In the genomic region with DNA sequence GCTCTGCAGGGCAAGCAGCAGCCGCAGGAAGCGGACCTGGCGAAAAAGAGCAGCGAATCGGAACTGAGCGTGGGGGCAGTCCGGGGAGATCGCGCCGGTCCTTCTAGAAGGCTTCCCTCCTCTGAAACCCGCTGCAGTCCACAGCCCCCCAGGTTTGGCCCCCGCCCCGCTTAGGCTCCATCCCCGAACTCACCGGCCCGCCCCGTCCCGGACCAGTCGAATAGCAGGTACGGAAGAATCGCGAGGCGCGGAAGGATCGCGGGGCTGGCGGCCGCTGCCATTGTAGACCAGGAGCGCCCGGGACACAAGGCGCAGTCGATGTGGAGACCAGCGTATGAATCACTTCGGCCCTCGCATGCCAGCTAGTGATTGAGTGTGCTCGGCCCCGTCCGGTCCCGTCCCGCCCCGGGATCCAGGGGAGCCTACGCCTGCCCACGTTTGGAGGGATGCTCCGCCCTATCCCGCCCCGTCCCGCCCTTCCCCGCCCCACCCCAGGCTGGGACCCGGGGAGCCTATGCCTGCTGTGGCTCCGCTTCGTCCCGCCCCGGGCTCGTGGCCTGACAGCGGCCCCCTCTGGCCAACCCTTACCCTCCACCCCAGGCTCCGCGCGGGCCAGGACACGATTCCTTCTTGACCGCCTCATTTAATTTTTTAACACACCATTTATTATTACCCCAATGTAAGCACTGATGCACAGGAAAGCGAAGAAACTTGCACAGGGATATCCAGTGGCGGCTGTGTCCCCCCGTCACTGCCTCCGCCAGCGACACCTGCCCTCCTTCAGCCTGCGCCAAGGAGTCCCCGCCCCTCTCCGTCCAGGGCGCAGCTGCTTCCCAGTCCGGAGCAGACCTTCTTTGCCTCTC, we compare ENCODE assay signal across 8 cellular contexts. TPM values are rescaled to one million over a fixed set of nuclear protein-coding genes. Genes with fewer than 3 reads are reported as not detected.
DNase-seq lines count a peak whose midpoint lies in the region; ATAC-seq and TF ChIP-seq lines count a peak whose summit lies in the region.

TSS of gene ULBP3 (minus strand) at position 336 of the 863 bp plus-strand sequence. CDS start at position 281, 55 bp downstream.

- no peak within 1 kb of the TSS for H2AK5ac ChIP-seq in trophoblast cell (ENCODE audit: low read length)

- H3K14ac ChIP-seq in trophoblast cell (ENCODE audit: low read length), result no peak within 1 kb of the TSS

- H3K27me3 ChIP-seq in CD4-positive, alpha-beta T cell (ENCODE audit: control insufficient read depth, insufficient read depth, low read length), result no peaks in the 10 kb centered on the region
- peaks cover 7% of the 10 kb centered on the region for H3K27me3 ChIP-seq in cardiac muscle cell
- no peaks in the 10 kb centered on the region for H3K27me3 ChIP-seq in trophoblast cell (ENCODE audit: insufficient read depth, low read length)
- H3K27me3 ChIP-seq in tibial nerve, result peaks cover 0 to 3% of the 10 kb centered on the region in 2 donors

- no peaks in the 10 kb centered on the region for H3K9me3 Mint-ChIP-seq in CD4-positive, alpha-beta T cell
- H3K9me3 Mint-ChIP-seq in activated naive CD8-positive, alpha-beta T cell treated with anti-CD3 and anti-CD28 coated beads, Interleukin-2, amount 50 U/mL, for 24 hours, result no peaks in the 10 kb centered on the region

- WGBS in trophoblast cell (ENCODE audit: extremely low coverage, insufficient coverage, insufficient read length), result no CpG with 5 or more reads among the region's 70 CpGs
- WGBS in tibial nerve, 2 donors, result 8 to 10% methylated on average over 49 to 51 of the region's 70 CpGs

- CTCF ChIA-PET in CD4-positive, alpha-beta T cell (lab: Charles Lee), result no interaction called here

- no peak within 1 kb of the TSS for H2BK5ac ChIP-seq in trophoblast cell (ENCODE audit: low read depth, low read length, poor library complexity)

- no peaks in the 10 kb centered on the region for H3K79me2 ChIP-seq in trophoblast cell (ENCODE audit: control insufficient read depth, insufficient read depth, low read length, poor library complexity)

- no peak within 1 kb of the TSS for H3K4ac ChIP-seq in trophoblast cell (ENCODE audit: low read depth, low read length)

- POLR2A ChIA-PET in CD4-positive, alpha-beta T cell (lab: Charles Lee), result no interaction called here

- peaks cover 4% of the 10 kb centered on the region for H3K36me3 Mint-ChIP-seq in CD4-positive, alpha-beta T cell (ENCODE audit: low read depth)
- H3K36me3 Mint-ChIP-seq in activated naive CD8-positive, alpha-beta T cell treated with anti-CD3 and anti-CD28 coated beads, Interleukin-2, amount 50 U/mL, for 24 hours (ENCODE audit: low read depth), result no peaks in the 10 kb centered on the region

- peaks cover 20% of the 10 kb centered on the region for H3K4me1 Mint-ChIP-seq in CD4-positive, alpha-beta T cell (ENCODE audit: low read depth)
- peaks cover 10% of the 10 kb centered on the region for H3K4me1 Mint-ChIP-seq in activated naive CD8-positive, alpha-beta T cell treated with anti-CD3 and anti-CD28 coated beads, Interleukin-2, amount 50 U/mL, for 24 hours

- H4K8ac ChIP-seq in trophoblast cell (ENCODE audit: low read depth, low read length), result peak within 1 kb of the TSS; percentile 48

- H3K36me3 ChIP-seq in cardiac muscle cell (no peaks in the 10 kb centered on the region), trophoblast cell (ENCODE audit: control insufficient read depth in 1 of 2, insufficient read depth in 2 of 2, low read length in 2 of 2) (no peaks in the 10 kb centered on the region), tibial nerve (no peaks in the 10 kb centered on the region)

- peak in 1 of 2 donors; percentile 66 for TF ChIP-seq EP300 in tibial nerve (IDR thresholded peaks at IDR 0.05)

- no peak within 1 kb of the TSS for H3K18ac ChIP-seq in trophoblast cell (ENCODE audit: low read length)

- peak; percentile 29 to 62 (median 47) for DNase-seq in CD4-positive, alpha-beta T cell
- DNase-seq in HuH-7 (ENCODE audit: low spot score) (peak; percentile 99), SKM-1 treated with dmso at 0.1 percent for 144 hours (lab: John Stamatoyannopoulos, UW; ENCODE audit: unreplicated experiment) (peak; percentile 22), cardiac muscle cell (ENCODE audit: low read depth in 1 of 2, low spot score in 1 of 2) (peak; percentile 93 to 95), trophoblast cell (peak; percentile 94 to 95), tibial nerve (ENCODE audit: low spot score in 2 of 2) (peak; percentile 61 to 66)
- peak; percentile 81 for DNase-seq in activated naive CD8-positive, alpha-beta T cell treated with anti-CD3 and anti-CD28 coated beads, Interleukin-2, amount 50 U/mL, for 24 hours

- intact Hi-C loops in CD4-positive, alpha-beta T cell (cut with DNase I, micrococcal nuclease), result loop anchor here in 1 of 2 experiments (5.0 kb wide), 1 partner anchor 268 kb away; no protein-coding TSS in a partner anchor

- peak; percentile 36 to 43 for TF ChIP-seq POLR2A in tibial nerve (IDR thresholded peaks at IDR 0.05)

- H2BK120ac ChIP-seq in trophoblast cell (ENCODE audit: insufficient read depth, low read length, poor library complexity), result no peak within 1 kb of the TSS

- no peaks in the 10 kb centered on the region for H3K9me3 ChIP-seq in CD4-positive, alpha-beta T cell (ENCODE audit: control insufficient read depth, low read length)
- no peaks in the 10 kb centered on the region for H3K9me3 ChIP-seq in cardiac muscle cell (ENCODE audit: low read depth)
- H3K9me3 ChIP-seq in trophoblast cell (ENCODE audit: insufficient read depth, low read depth, low read length), result peaks cover 1% of the 10 kb centered on the region
- no peaks in the 10 kb centered on the region for H3K9me3 ChIP-seq in tibial nerve

- H4K12ac ChIP-seq in trophoblast cell (ENCODE audit: low read depth, low read length), result peak within 1 kb of the TSS; percentile 16

- peak; percentile 72 for ATAC-seq in CD4-positive, alpha-beta T cell (ENCODE audit: poor library complexity)
- peak; percentile 29 for ATAC-seq in GM19468 (IDR thresholded peaks at IDR 0.05; ENCODE audit: extremely low read depth, unreplicated experiment)
- peak; percentile 89 for ATAC-seq in activated naive CD8-positive, alpha-beta T cell treated with anti-CD3 and anti-CD28 coated beads, Interleukin-2, amount 50 U/mL, for 24 hours

- no peak within 1 kb of the TSS for H3K27ac ChIP-seq in CD4-positive, alpha-beta T cell (ENCODE audit: low read depth, low read length)
- H3K27ac ChIP-seq in cardiac muscle cell (no peak within 1 kb of the TSS), trophoblast cell (ENCODE audit: low read depth, low read length) (no peak within 1 kb of the TSS), tibial nerve (peak within 1 kb of the TSS; percentile 37 to 68 (median 56))

- H3K4me3 ChIP-seq in cardiac muscle cell (peak within 1 kb of the TSS; percentile 46), trophoblast cell (ENCODE audit: low read depth, low read length) (peak within 1 kb of the TSS; percentile 69), tibial nerve (peak within 1 kb of the TSS; percentile 42 to 74 (median 60))

- peak; percentile 17 for TF ChIP-seq CTCF in CD4-positive, alpha-beta T cell (IDR thresholded peaks at IDR 0.05)
- TF ChIP-seq CTCF in cardiac muscle cell (IDR thresholded peaks at IDR 0.05; ENCODE audit: low read depth, low read length), result peak; percentile 55
- TF ChIP-seq CTCF in tibial nerve (IDR thresholded peaks at IDR 0.05), result peak in 4 of 5 experiments; percentile 32 to 73 (median 56)

- H3K4me1 ChIP-seq in cardiac muscle cell (ENCODE audit: low read depth) (no peaks in the 10 kb centered on the region), trophoblast cell (ENCODE audit: control insufficient read depth in 1 of 2, insufficient read depth in 2 of 2, low read length in 2 of 2) (peaks cover 5 to 8% of the 10 kb centered on the region in 2 experiments), tibial nerve (peaks cover 0 to 15% (median 2%) of the 10 kb centered on the region in 4 donors)

- no peaks in the 10 kb centered on the region for H3K79me1 ChIP-seq in trophoblast cell (ENCODE audit: low read length)

- no peak within 1 kb of the TSS for H2BK12ac ChIP-seq in trophoblast cell (ENCODE audit: low read length)

- peak within 1 kb of the TSS; percentile 56 for H2AFZ ChIP-seq in trophoblast cell (ENCODE audit: insufficient read depth, low read length, poor library complexity)

- H3K4me2 ChIP-seq in trophoblast cell (ENCODE audit: low read length), result peak within 1 kb of the TSS; percentile 94

- peak within 1 kb of the TSS; percentile 94 for H3K4me3 Mint-ChIP-seq in CD4-positive, alpha-beta T cell
- H3K4me3 Mint-ChIP-seq in activated naive CD8-positive, alpha-beta T cell treated with anti-CD3 and anti-CD28 coated beads, Interleukin-2, amount 50 U/mL, for 24 hours, result peak within 1 kb of the TSS; percentile 73

- H3K27me3 Mint-ChIP-seq in CD4-positive, alpha-beta T cell, result peaks cover 20% of the 10 kb centered on the region
- peaks cover 17% of the 10 kb centered on the region for H3K27me3 Mint-ChIP-seq in activated naive CD8-positive, alpha-beta T cell treated with anti-CD3 and anti-CD28 coated beads, Interleukin-2, amount 50 U/mL, for 24 hours

- H4K91ac ChIP-seq in trophoblast cell (ENCODE audit: low read depth, low read length), result no peak within 1 kb of the TSS

- H3K9ac ChIP-seq in trophoblast cell (ENCODE audit: low read length), result peak within 1 kb of the TSS; percentile 81

- H3K23ac ChIP-seq in trophoblast cell (ENCODE audit: low read length), result no peak within 1 kb of the TSS

- no peak within 1 kb of the TSS for H3K27ac Mint-ChIP-seq in CD4-positive, alpha-beta T cell
- H3K27ac Mint-ChIP-seq in activated naive CD8-positive, alpha-beta T cell treated with anti-CD3 and anti-CD28 coated beads, Interleukin-2, amount 50 U/mL, for 24 hours, result no peak within 1 kb of the TSS

RNA-seq across cellular contexts. Expression of gene ULBP3, which starts in this region (rescaled TPM):
- under 1 TPM in 1 of 2 experiments, not detected in 1; 0.44 TPM for total RNA-seq in CD4-positive, alpha-beta T cell
- total RNA-seq in cardiac muscle cell (11.1 and 12.8 TPM in 2 replicates), tibial nerve (1 to 10 TPM in 2 of 4 donors, not detected in 2; 3.1 to 5.4 TPM)
- polyA plus RNA-seq in cardiac muscle cell, result 3.4 and 5.8 TPM in 2 replicates
- 0.89 and 0.99 TPM in 2 replicates for polyA plus RNA-seq in trophoblast cell (2013)

Comparison
In these comparisons a context has a peak if more than half of its experiments do, and no peak if none do; other contexts are left out.
1. Peak in DNase-seq and ATAC-seq in CD4-positive, alpha-beta T cell; RNA of the gene not detected or under 1 TPM.
2. ATAC-seq: peak in every context shown above with its lines; median percentile 89 in activated naive CD8-positive, alpha-beta T cell treated with anti-CD3 and anti-CD28 coated beads, Interleukin-2, amount 50 U/mL, for 24 hours; 72 in CD4-positive, alpha-beta T cell; 29 in GM19468.
3. DNase-seq: peak in every context shown above with its lines; median percentile 99 in HuH-7; 94 in trophoblast cell; 94 in cardiac muscle cell; 81 in activated naive CD8-positive, alpha-beta T cell treated with anti-CD3 and anti-CD28 coated beads, Interleukin-2, amount 50 U/mL, for 24 hours; 64 in tibial nerve; 47 in CD4-positive, alpha-beta T cell; 22 in SKM-1 treated with dmso at 0.1 percent for 144 hours.
4. H3K27ac ChIP-seq: peak in tibial nerve (4 of 4); none in CD4-positive, alpha-beta T cell (single experiment), cardiac muscle cell (single experiment) and trophoblast cell (single experiment).
5. Peak in every context shown above with its lines, with median percentiles within 50 percentile points of each other: CTCF ChIP-seq and H3K4me3 ChIP-seq.